Comparison of ENCODE assay signal across 7 cellular contexts in genomic region chr15:21692471-21693102, GRCh38.
DNase-seq lines count a peak whose midpoint lies in the region; ATAC-seq and TF ChIP-seq lines count a peak whose summit lies in the region.
"Not testable (repeated sequence)": the region's sequence is repeated elsewhere in the genome, so short reads cannot be mapped to it uniquely, and the experiment has no call there.

No MANE protein-coding gene starts in this region.

- not testable (repeated sequence) for H3K27ac Mint-ChIP-seq in activated CD4-positive, alpha-beta T cell treated with anti-CD3 and anti-CD28 coated beads for 36 hours; activated naive CD4-positive, alpha-beta T cell treated with anti-CD3 and anti-CD28 coated beads, Interleukin-2, amount 50 U/mL, for 72 hours; natural killer cell

- peak; percentile 67 for ATAC-seq in GM18861 (IDR thresholded peaks at IDR 0.05; ENCODE audit: unreplicated experiment)
- peak; percentile 79 for ATAC-seq in GM19397 (IDR thresholded peaks at IDR 0.05; ENCODE audit: unreplicated experiment)
- peak; percentile 93 for ATAC-seq in GM21723 (IDR thresholded peaks at IDR 0.05; ENCODE audit: unreplicated experiment)
- ATAC-seq in HG03135 (IDR thresholded peaks at IDR 0.05; ENCODE audit: unreplicated experiment), result peak; percentile 75
- peak; percentile 82 for ATAC-seq in activated CD4-positive, alpha-beta T cell treated with anti-CD3 and anti-CD28 coated beads for 36 hours
- peak; percentile 69 to 80 for ATAC-seq in activated naive CD4-positive, alpha-beta T cell treated with anti-CD3 and anti-CD28 coated beads, Interleukin-2, amount 50 U/mL, for 72 hours
- peak in 2 of 3 donors; percentile 43 to 61 for ATAC-seq in natural killer cell

- TF ChIP-seq CTCF in natural killer cell (IDR thresholded peaks at IDR 0.05), result not testable (repeated sequence)

- H3K9me3 Mint-ChIP-seq in activated CD4-positive, alpha-beta T cell treated with anti-CD3 and anti-CD28 coated beads for 36 hours (ENCODE audit: low read depth); activated naive CD4-positive, alpha-beta T cell treated with anti-CD3 and anti-CD28 coated beads, Interleukin-2, amount 50 U/mL, for 72 hours; natural killer cell: not testable (repeated sequence)

- not testable (repeated sequence) for H3K4me3 Mint-ChIP-seq in activated CD4-positive, alpha-beta T cell treated with anti-CD3 and anti-CD28 coated beads for 36 hours; natural killer cell

- not testable (repeated sequence) for H3K36me3 Mint-ChIP-seq in activated CD4-positive, alpha-beta T cell treated with anti-CD3 and anti-CD28 coated beads for 36 hours (ENCODE audit: low read depth); activated naive CD4-positive, alpha-beta T cell treated with anti-CD3 and anti-CD28 coated beads, Interleukin-2, amount 50 U/mL, for 72 hours; natural killer cell

- POLR2A ChIA-PET in activated CD4-positive, alpha-beta T cell treated with anti-CD3 and anti-CD28 coated beads for 36 hours (lab: Charles Lee), result not testable (repeated sequence)

- intact Hi-C loops in activated CD4-positive, alpha-beta T cell treated with anti-CD3 and anti-CD28 coated beads for 36 hours (cut with DNase I, micrococcal nuclease); natural killer cell (cut with micrococcal nuclease): not testable (repeated sequence)

- H3K27me3 Mint-ChIP-seq in activated CD4-positive, alpha-beta T cell treated with anti-CD3 and anti-CD28 coated beads for 36 hours; natural killer cell (ENCODE audit: low read depth in 2 of 2): not testable (repeated sequence)

- not testable (repeated sequence) for DNase-seq in activated CD4-positive, alpha-beta T cell treated with anti-CD3 and anti-CD28 coated beads for 36 hours; activated naive CD4-positive, alpha-beta T cell treated with anti-CD3 and anti-CD28 coated beads, Interleukin-2, amount 50 U/mL, for 72 hours (ENCODE audit: low spot score in 2 of 2); natural killer cell

- not testable (repeated sequence) for H3K4me1 Mint-ChIP-seq in activated CD4-positive, alpha-beta T cell treated with anti-CD3 and anti-CD28 coated beads for 36 hours; natural killer cell

- CTCF ChIA-PET in activated CD4-positive, alpha-beta T cell treated with anti-CD3 and anti-CD28 coated beads for 36 hours (lab: Charles Lee), result not testable (repeated sequence)
